ENCODE assay signal across 18 cellular contexts in genomic region chr14:99120147-99121026, GRCh38.
"Had no signal": no experiment of that assay in that cellular context is flagged by ENCODE, and none has a peak within 500 bp of the region (broad histone marks: within the 10 kb centered on the region; RNA-seq: fewer than 3 reads in every experiment).

No MANE protein-coding gene starts in this region.

- H3K4me3 ChIP-seq: body of pancreas, lower lobe of right lung, sigmoid colon, spleen had no signal

- H3K4me1 ChIP-seq: body of pancreas, lower lobe of right lung had no signal

- H3K36me3 ChIP-seq: lower lobe of right lung, sigmoid colon, spleen had no signal

- DNase-seq: activated B cell treated with CpG ODN at 0.5 μM for 24 hours; activated CD4-positive, alpha-beta T cell treated with anti-CD3 and anti-CD28 coated beads, Interleukin-2, amount 10 ng/mL, durations not matched to agents 24 days and 14 days; activated gamma-delta T cell treated with Interleukin-2 at 50 U/mL for 16 hours; activated naive CD8-positive, alpha-beta T cell treated with anti-CD3 and anti-CD28 coated beads for 36 hours; amygdala; body of pancreas; caudate nucleus; effector CD4-positive, alpha-beta T cell; foreskin fibroblast; immature natural killer cell; lower lobe of right lung; midbrain; sigmoid colon; stimulated activated CD4-positive, alpha-beta T cell treated with anti-CD3 and anti-CD28 coated beads, Interleukin-1b, Interleukin-23, amount 100 ng/mL, for 48 hours had no signal

- FAIRE-seq: colon, endothelial cell of umbilical vein, TTC549 had no signal

- H3K4me3 Mint-ChIP-seq: activated B cell treated with CpG ODN at 0.5 μM for 24 hours; activated CD4-positive, alpha-beta T cell treated with anti-CD3 and anti-CD28 coated beads, Interleukin-2, amount 10 ng/mL, durations not matched to agents 24 days and 14 days; activated naive CD8-positive, alpha-beta T cell treated with anti-CD3 and anti-CD28 coated beads for 36 hours; immature natural killer cell had no signal

- H3K27ac Mint-ChIP-seq: activated B cell treated with CpG ODN at 0.5 μM for 24 hours; activated CD4-positive, alpha-beta T cell treated with anti-CD3 and anti-CD28 coated beads, Interleukin-2, amount 10 ng/mL, durations not matched to agents 24 days and 14 days; activated naive CD8-positive, alpha-beta T cell treated with anti-CD3 and anti-CD28 coated beads for 36 hours; immature natural killer cell had no signal

- H3K9me3 ChIP-seq: body of pancreas, lower lobe of right lung, sigmoid colon had no signal

- H3K9me3 Mint-ChIP-seq: activated naive CD8-positive, alpha-beta T cell treated with anti-CD3 and anti-CD28 coated beads for 36 hours; immature natural killer cell had no signal

- H3K27ac ChIP-seq: body of pancreas, lower lobe of right lung, sigmoid colon, spleen had no signal

- H3K4me1 Mint-ChIP-seq: activated B cell treated with CpG ODN at 0.5 μM for 24 hours had no signal

- ATAC-seq: body of pancreas had no signal

- H3K36me3 Mint-ChIP-seq: activated naive CD8-positive, alpha-beta T cell treated with anti-CD3 and anti-CD28 coated beads for 36 hours; immature natural killer cell had no signal
